In genomic region chr4:5916229-5916628, GRCh38 we compare ENCODE assay signal across 29 cellular contexts. TPM values are rescaled to one million over a fixed set of nuclear protein-coding genes. Genes with fewer than 3 reads are reported as not detected.
"Had no signal": no experiment of that assay in that cellular context is flagged by ENCODE, and none has a peak within 500 bp of the region (broad histone marks: within the 10 kb centered on the region; RNA-seq: fewer than 3 reads in every experiment).

No MANE protein-coding gene starts in this region.

- H3K27me3 Mint-ChIP-seq: activated CD4-positive, alpha-beta T cell treated with anti-CD3 and anti-CD28 coated beads, Interleukin-2, amount 10 ng/mL, durations not matched to agents 24 days and 14 days had no signal

- H3K27ac Mint-ChIP-seq: activated CD4-positive, alpha-beta T cell treated with anti-CD3 and anti-CD28 coated beads, Interleukin-2, amount 10 ng/mL, durations not matched to agents 24 days and 14 days; activated CD8-positive, alpha-beta T cell treated with anti-CD3 and anti-CD28 coated beads for 36 hours; activated naive CD4-positive, alpha-beta T cell treated with anti-CD3 and anti-CD28 coated beads, Interleukin-2, amount 50 U/mL, for 24 hours; activated naive CD8-positive, alpha-beta T cell treated with anti-CD3 and anti-CD28 coated beads, Interleukin-2, amount 10 ng/mL, durations not matched to agents 7 days and 5 days; activated T-cell treated with anti-CD3 and anti-CD28 coated beads, Interleukin-2, amount 50 U/mL, for 72 hours; activated T-helper 17 cell treated with anti-CD3 and anti-CD28 coated beads, Interleukin-2, amount 50 U/mL, for 72 hours had no signal

- H3K36me3 Mint-ChIP-seq: activated naive CD4-positive, alpha-beta T cell treated with anti-CD3 and anti-CD28 coated beads, Interleukin-2, amount 50 U/mL, for 24 hours; activated naive CD8-positive, alpha-beta T cell treated with anti-CD3 and anti-CD28 coated beads, Interleukin-2, amount 10 ng/mL, durations not matched to agents 7 days and 5 days had no signal

- DNase-seq: activated CD4-positive, alpha-beta T cell treated with anti-CD3 and anti-CD28 coated beads, Interleukin-2, amount 10 ng/mL, durations not matched to agents 24 days and 14 days; activated CD4-positive, alpha-beta T cell treated with anti-CD3 and anti-CD28 coated beads, Interleukin-2, amount 50 U/mL, for 4 hours; activated CD8-positive, alpha-beta T cell treated with anti-CD3 and anti-CD28 coated beads for 36 hours; activated gamma-delta T cell; activated naive CD4-positive, alpha-beta T cell treated with Interleukin-2 at 50 U/mL for 16 hours; activated naive CD8-positive, alpha-beta T cell treated with anti-CD3 and anti-CD28 coated beads, Interleukin-2, amount 10 ng/mL, durations not matched to agents 7 days and 5 days; activated T-cell treated with anti-CD3 and anti-CD28 coated beads, Interleukin-2, amount 50 U/mL, for 1 hour; activated T-cell treated with anti-CD3 and anti-CD28 coated beads, Interleukin-2, amount 50 U/mL, for 72 hours; amygdala; body of pancreas; caudate nucleus; cerebellar nuclear complex; MG63; NCI-H1048; NCI-H1436 treated with DMSO at 0.1 percent for 48 hours; NCI-H1694 treated with DMSO at 0.1 percent for 48 hours; NCI-H2029; NCI-H345; NCI-H524 treated with DMSO at 0.1 percent for 48 hours; SHP77; SJCRH30; T1000; WERI-Rb-1 had no signal

- H3K4me1 Mint-ChIP-seq: activated CD4-positive, alpha-beta T cell treated with anti-CD3 and anti-CD28 coated beads, Interleukin-2, amount 10 ng/mL, durations not matched to agents 24 days and 14 days; activated naive CD4-positive, alpha-beta T cell treated with anti-CD3 and anti-CD28 coated beads, Interleukin-2, amount 50 U/mL, for 24 hours; activated naive CD8-positive, alpha-beta T cell treated with anti-CD3 and anti-CD28 coated beads, Interleukin-2, amount 10 ng/mL, durations not matched to agents 7 days and 5 days; activated T-helper 17 cell treated with anti-CD3 and anti-CD28 coated beads, Interleukin-2, amount 50 U/mL, for 72 hours had no signal

- H3K9me3 ChIP-seq: ascending aorta, body of pancreas, MG63 had no signal

- H3K9me3 Mint-ChIP-seq: activated CD4-positive, alpha-beta T cell treated with anti-CD3 and anti-CD28 coated beads, Interleukin-2, amount 10 ng/mL, durations not matched to agents 24 days and 14 days; activated naive CD4-positive, alpha-beta T cell treated with anti-CD3 and anti-CD28 coated beads, Interleukin-2, amount 50 U/mL, for 24 hours; activated naive CD8-positive, alpha-beta T cell treated with anti-CD3 and anti-CD28 coated beads, Interleukin-2, amount 10 ng/mL, durations not matched to agents 7 days and 5 days had no signal

- H3K4me3 Mint-ChIP-seq: activated CD4-positive, alpha-beta T cell treated with anti-CD3 and anti-CD28 coated beads, Interleukin-2, amount 10 ng/mL, durations not matched to agents 24 days and 14 days; activated CD8-positive, alpha-beta T cell treated with anti-CD3 and anti-CD28 coated beads for 36 hours; activated naive CD4-positive, alpha-beta T cell treated with anti-CD3 and anti-CD28 coated beads, Interleukin-2, amount 50 U/mL, for 24 hours; activated naive CD8-positive, alpha-beta T cell treated with anti-CD3 and anti-CD28 coated beads, Interleukin-2, amount 10 ng/mL, durations not matched to agents 7 days and 5 days; activated T-cell treated with anti-CD3 and anti-CD28 coated beads, Interleukin-2, amount 50 U/mL, for 72 hours; activated T-helper 17 cell treated with anti-CD3 and anti-CD28 coated beads, Interleukin-2, amount 50 U/mL, for 72 hours had no signal

- H3K4me3 ChIP-seq: ascending aorta, body of pancreas, breast epithelium, MG63, SJCRH30, SK-N-MC had no signal

- H3K27me3 ChIP-seq: ascending aorta, body of pancreas, MG63, SJCRH30 had no signal

- H3K4me1 ChIP-seq: ascending aorta, body of pancreas, breast epithelium had no signal

- H3K27ac ChIP-seq: ascending aorta, body of pancreas, breast epithelium, SJCRH30, SK-N-MC, WERI-Rb-1 had no signal

- H3K36me3 ChIP-seq: ascending aorta, breast epithelium, MG63, SJCRH30, WERI-Rb-1 had no signal

RNA-seq across cellular contexts. Expression of gene CRMP1, which starts 23.3 kb away (rescaled TPM):
- total RNA-seq: activated CD4-positive, alpha-beta T cell treated with anti-CD3 and anti-CD28 coated beads, Interleukin-2, amount 10 ng/mL, durations not matched to agents 24 days and 14 days; activated CD8-positive, alpha-beta memory T cell treated with anti-CD3 and anti-CD28 coated beads for 36 hours; activated CD8-positive, alpha-beta T cell treated with anti-CD3 and anti-CD28 coated beads for 36 hours; activated naive CD8-positive, alpha-beta T cell treated with anti-CD3 and anti-CD28 coated beads, Interleukin-2, amount 10 ng/mL, durations not matched to agents 7 days and 5 days; activated T-cell treated with anti-CD3 and anti-CD28 coated beads, Interleukin-2, amount 50 U/mL, for 72 hours; activated T-helper 17 cell treated with anti-CD3 and anti-CD28 coated beads, Interleukin-2, amount 50 U/mL, for 72 hours had no signal
